Comparison of ENCODE assay signal across 8 cellular contexts in genomic region chr19:33905473-33905936, GRCh38.
DNase-seq lines count a peak whose midpoint lies in the region; ATAC-seq, FAIRE-seq and TF ChIP-seq lines count a peak whose summit lies in the region.

No MANE protein-coding gene starts in this region.

- no peak overlapping the region for H3K27ac Mint-ChIP-seq in activated naive CD4-positive, alpha-beta T cell treated with anti-CD3 and anti-CD28 coated beads, Interleukin-2, amount 10 ng/mL, durations not matched to agents 7 days and 5 days

- H3K27ac ChIP-seq in endothelial cell of umbilical vein (ENCODE audit: insufficient read depth, low read depth, low read length): peak overlapping the region; percentile 83
- H3K27ac ChIP-seq in aorta (ENCODE audit: low read depth in 1 of 2, low read length in 2 of 2): no peak overlapping the region

- peak overlapping the region; percentile 42 for H3K9ac ChIP-seq in endothelial cell of umbilical vein (replicated peaks; ENCODE audit: extremely low read depth, insufficient read depth, low read length)

- dilution Hi-C loops in endothelial cell of umbilical vein (cut with MboI; ENCODE audit: extremely low pct_ligation_motif_present, low sequenced_read_pairs): no loop called here

- peak; percentile 90 for FAIRE-seq in endothelial cell of umbilical vein (lab: Jason Lieb, UNC)

- peak overlapping the region in 2 of 3 experiments; percentile 2 to 24 for H3K4me3 ChIP-seq in endothelial cell of umbilical vein (replicated peaks in 1 of 3; ENCODE audit: insufficient read depth in 1 of 3, low read depth in 1 of 3, low read length in 3 of 3)
- H3K4me3 ChIP-seq in mucosa of descending colon: peak overlapping the region; percentile 3
- H3K4me3 ChIP-seq in aorta (ENCODE audit: low read length in 2 of 2): peak overlapping the region in 1 of 2 donors; percentile 29

- H4K20me1 ChIP-seq in endothelial cell of umbilical vein (replicated peaks; ENCODE audit: control insufficient read depth, extremely low read depth, insufficient read depth, low read length): no peaks in the 10 kb centered on the region

- H3K4me1 Mint-ChIP-seq in activated naive CD4-positive, alpha-beta T cell treated with anti-CD3 and anti-CD28 coated beads, Interleukin-2, amount 10 ng/mL, durations not matched to agents 7 days and 5 days: peaks cover 6% of the 10 kb centered on the region

- DNase-seq in activated naive CD4-positive, alpha-beta T cell treated with anti-CD3 and anti-CD28 coated beads, Interleukin-2, amount 10 ng/mL, durations not matched to agents 7 days and 5 days: no peak
- DNase-seq in activated naive CD4-positive, alpha-beta T cell (lab: John Stamatoyannopoulos, UW): no peak
- peak; percentile 51 for DNase-seq in endothelial cell of umbilical vein (ENCODE audit: low read depth, low spot score)
- peak in 1 of 3 donors; percentile 43 for DNase-seq in mucosa of descending colon
- peak in 1 of 2 donors; percentile 73 for DNase-seq in aorta
- no peak for DNase-seq in Kasumi-1 (lab: John Stamatoyannopoulos, UW)
- DNase-seq in stimulated activated CD4-positive, alpha-beta T cell treated with anti-CD3 and anti-CD28 coated beads, Interleukin-4, amount 100 ng/mL, for 24 hours: no peak

- H3K27me3 ChIP-seq in endothelial cell of umbilical vein (ENCODE audit: control insufficient read depth in 2 of 2, insufficient read depth in 2 of 2, low read length in 2 of 2) (no peaks in the 10 kb centered on the region), aorta (ENCODE audit: control insufficient read depth in 1 of 2, insufficient read depth in 2 of 2, low read length in 1 of 2) (peaks cover 0 to 2% of the 10 kb centered on the region in 2 donors)

- CTCF ChIA-PET in activated naive CD4-positive, alpha-beta T cell treated with anti-CD3 and anti-CD28 coated beads, Interleukin-2, amount 10 ng/mL, durations not matched to agents 7 days and 5 days (lab: Charles Lee): no interaction called here
- CTCF ChIA-PET in endothelial cell of umbilical vein (lab: Charles Lee): interaction anchor here (0.5 to 2.9 kb wide), 5 partner anchors 34 to 137 kb away, joined by 3 to 10 read pairs (median 3); no protein-coding TSS in a partner anchor

- H3K9me1 ChIP-seq in endothelial cell of umbilical vein (replicated peaks; ENCODE audit: control insufficient read depth, extremely low read depth, insufficient read depth, low read length): no peaks in the 10 kb centered on the region

- TF ChIP-seq CTCF in endothelial cell of umbilical vein (IDR thresholded peaks at IDR 0.05; ENCODE audit: extremely low read depth in 1 of 2, insufficient read depth in 1 of 2, low read depth in 1 of 2, low read length in 2 of 2): no peak
- no peak for TF ChIP-seq CTCF in mucosa of descending colon (IDR thresholded peaks at IDR 0.05)

- intact Hi-C loops in endothelial cell of umbilical vein (cut with micrococcal nuclease): loop anchor here (1.0 to 5.0 kb wide), 4 partner anchors 21 to 110 kb away; no protein-coding TSS in a partner anchor
- intact Hi-C loops in mucosa of descending colon (cut with DNase I, micrococcal nuclease): loop anchor here in 1 of 2 donors (10.0 kb wide), 1 partner anchor 111 kb away; the partner anchor contains the start of gene KCTD15
- intact Hi-C loops in aorta (cut with DNase I): loop anchor here in 1 of 2 donors (5.0 kb wide), 1 partner anchor 108 kb away; the partner anchor contains the start of gene KCTD15

- H3K27me3 Mint-ChIP-seq in activated naive CD4-positive, alpha-beta T cell treated with anti-CD3 and anti-CD28 coated beads, Interleukin-2, amount 10 ng/mL, durations not matched to agents 7 days and 5 days: peaks cover 55% of the 10 kb centered on the region

- TSS peak; percentile 72 for BruUV-seq in endothelial cell of umbilical vein (replicated peaks; lab: Mats Ljungman, UMichigan)

- no peak for TF ChIP-seq POLR2A in endothelial cell of umbilical vein (IDR thresholded peaks at IDR 0.05; ENCODE audit: low read depth, low read length)
- no peak for TF ChIP-seq POLR2A in GM18505 (IDR thresholded peaks at IDR 0.05; ENCODE audit: borderline replicate concordance, extremely low read depth, insufficient read depth, insufficient read length)

- H3K36me3 ChIP-seq in endothelial cell of umbilical vein (ENCODE audit: control insufficient read depth in 2 of 2, extremely low read depth in 1 of 2, insufficient read depth in 2 of 2, low read length in 2 of 2) (no peaks in the 10 kb centered on the region), mucosa of descending colon (ENCODE audit: low read depth) (no peaks in the 10 kb centered on the region), aorta (ENCODE audit: control insufficient read depth in 1 of 2, insufficient read depth in 2 of 2, low read length in 1 of 2) (no peaks in the 10 kb centered on the region)

- peak overlapping the region; percentile 53 for H3K4me2 ChIP-seq in endothelial cell of umbilical vein (ENCODE audit: insufficient read depth, low read length)

- H3K4me1 ChIP-seq in endothelial cell of umbilical vein (ENCODE audit: control insufficient read depth, extremely low read depth, insufficient read depth, low read length) (peaks cover 20% of the 10 kb centered on the region), mucosa of descending colon (ENCODE audit: low read depth) (peaks cover 3% of the 10 kb centered on the region), aorta (ENCODE audit: control insufficient read depth in 1 of 2, insufficient read depth in 2 of 2, low read length in 2 of 2) (no peaks in the 10 kb centered on the region)

- POLR2A ChIA-PET in endothelial cell of umbilical vein (lab: Charles Lee): interaction anchor here (0.6 to 1.2 kb wide), 2 partner anchors 109 to 110 kb away, joined by 3 to 4 read pairs; partner anchors contain the start of gene KCTD15

- WGBS in aorta, 2 donors: 7 to 11% methylated on average over 26 of the region's 26 CpGs

- H2AFZ ChIP-seq in endothelial cell of umbilical vein (ENCODE audit: low read depth, low read length): peak overlapping the region; percentile 78

- H3K4me3 Mint-ChIP-seq in activated naive CD4-positive, alpha-beta T cell treated with anti-CD3 and anti-CD28 coated beads, Interleukin-2, amount 10 ng/mL, durations not matched to agents 7 days and 5 days: peak overlapping the region; percentile 21

- no peaks in the 10 kb centered on the region for H3K9me3 ChIP-seq in endothelial cell of umbilical vein (replicated peaks; ENCODE audit: control insufficient read depth, insufficient read depth, low read length)
- no peaks in the 10 kb centered on the region for H3K9me3 ChIP-seq in mucosa of descending colon
- H3K9me3 ChIP-seq in aorta (ENCODE audit: control insufficient read depth, low read length): no peaks in the 10 kb centered on the region

- H3K79me2 ChIP-seq in endothelial cell of umbilical vein (ENCODE audit: control insufficient read depth, insufficient read depth, low read length): no peaks in the 10 kb centered on the region

- H3K36me3 Mint-ChIP-seq in activated naive CD4-positive, alpha-beta T cell treated with anti-CD3 and anti-CD28 coated beads, Interleukin-2, amount 10 ng/mL, durations not matched to agents 7 days and 5 days: no peaks in the 10 kb centered on the region

- H3K9me3 Mint-ChIP-seq in activated naive CD4-positive, alpha-beta T cell treated with anti-CD3 and anti-CD28 coated beads, Interleukin-2, amount 10 ng/mL, durations not matched to agents 7 days and 5 days: no peaks in the 10 kb centered on the region

- peak; percentile 49 for ATAC-seq in mucosa of descending colon
- ATAC-seq in aorta (ENCODE audit: low FRiP score): peak; percentile 53
- no peak for ATAC-seq in GM18505 (IDR thresholded peaks at IDR 0.05; ENCODE audit: unreplicated experiment)

TF ChIP-seq in endothelial cell of umbilical vein, 7 proteins besides CTCF, POLR2A, EP300 and RAD21:
- TF ChIP-seq POLR2AphosphoS5 (IDR thresholded peaks at IDR 0.05; ENCODE audit: insufficient read depth, low read depth, low read length) (no peak), EZH2 (IDR thresholded peaks at IDR 0.05; ENCODE audit: borderline replicate concordance, low read depth, low read length, severe bottlenecking) (no peak), GATA2 (IDR thresholded peaks at IDR 0.05; ENCODE audit: insufficient read depth, insufficient read length, low read depth, low read length) (no peak), JUN (IDR thresholded peaks at IDR 0.05; ENCODE audit: borderline replicate concordance, insufficient read depth, insufficient read length, low read depth) (no peak), MYC (IDR thresholded peaks at IDR 0.05; ENCODE audit: low read depth, low read length) (no peak), FOS (IDR thresholded peaks at IDR 0.05; ENCODE audit: borderline replicate concordance, insufficient read depth, low read length) (no peak), MAX (IDR thresholded peaks at IDR 0.05; ENCODE audit: insufficient read depth, insufficient read length) (no peak)
